8 cellular contexts compared by ENCODE assay signal in genomic region chr9:114503522-114504340, GRCh38. TPM values are rescaled to one million over a fixed set of nuclear protein-coding genes. Genes with fewer than 3 reads are reported as not detected.
DNase-seq lines count a peak whose midpoint lies in the region; ATAC-seq and TF ChIP-seq lines count a peak whose summit lies in the region.

No MANE protein-coding gene starts in this region.

- H3K27me3 ChIP-seq in body of pancreas (no peaks in the 10 kb centered on the region), muscle layer of duodenum (ENCODE audit: low read depth, low read length) (no peaks in the 10 kb centered on the region), vagina (no peaks in the 10 kb centered on the region)

- peaks cover 30% of the 10 kb centered on the region for H3K4me1 Mint-ChIP-seq in stimulated activated naive CD8-positive, alpha-beta T cell treated with anti-CD3 and anti-CD28 coated beads, Interleukin-15, Interleukin-2, amounts not matched to agents 100 ng/mL and 50 ng/mL, for 24 hours (ENCODE audit: low read depth)

- WGBS in body of pancreas, 2 donors: 71 to 73% methylated on average over 17 to 18 of the region's 18 CpGs

- H3K9me3 ChIP-seq in body of pancreas (no peaks in the 10 kb centered on the region), muscle layer of duodenum (ENCODE audit: control insufficient read depth in 1 of 2, low read length in 2 of 2) (no peaks in the 10 kb centered on the region), vagina (no peaks in the 10 kb centered on the region)

- H3K27ac ChIP-seq in body of pancreas (peak overlapping the region; percentile 20 to 74 (median 62)), muscle layer of duodenum (ENCODE audit: low read length) (peak overlapping the region; percentile 92), vagina (peak overlapping the region; percentile 74)

- no peaks in the 10 kb centered on the region for H3K36me3 Mint-ChIP-seq in stimulated activated naive CD8-positive, alpha-beta T cell treated with anti-CD3 and anti-CD28 coated beads, Interleukin-15, Interleukin-2, amounts not matched to agents 100 ng/mL and 50 ng/mL, for 24 hours (ENCODE audit: low read depth)

- no peak for DNase-seq in stimulated activated naive CD8-positive, alpha-beta T cell treated with anti-CD3 and anti-CD28 coated beads, Interleukin-15, Interleukin-2, amounts not matched to agents 100 U/mL and 50 U/mL, for 24 hours
- no peak for DNase-seq in body of pancreas
- no peak for DNase-seq in vagina (ENCODE audit: extremely low spot score in 2 of 2)
- DNase-seq in glomerular visceral epithelial cell (ENCODE audit: extremely low spot score): no peak
- DNase-seq in occipital lobe (lab: John Stamatoyannopoulos, UW): no peak
- DNase-seq in dedifferentiated amniotic fluid mesenchymal stem cell (ENCODE audit: extremely low spot score): no peak

- TF ChIP-seq POLR2A in body of pancreas (IDR thresholded peaks at IDR 0.05): no peak
- TF ChIP-seq POLR2A in vagina (IDR thresholded peaks at IDR 0.05): no peak

- peak overlapping the region; percentile 30 for H3K27ac Mint-ChIP-seq in stimulated activated naive CD8-positive, alpha-beta T cell treated with anti-CD3 and anti-CD28 coated beads, Interleukin-15, Interleukin-2, amounts not matched to agents 100 ng/mL and 50 ng/mL, for 24 hours

- H3K4me3 Mint-ChIP-seq in stimulated activated naive CD8-positive, alpha-beta T cell treated with anti-CD3 and anti-CD28 coated beads, Interleukin-15, Interleukin-2, amounts not matched to agents 100 ng/mL and 50 ng/mL, for 24 hours: peak overlapping the region; percentile 63

- H3K9me3 Mint-ChIP-seq in stimulated activated naive CD8-positive, alpha-beta T cell treated with anti-CD3 and anti-CD28 coated beads, Interleukin-15, Interleukin-2, amounts not matched to agents 100 ng/mL and 50 ng/mL, for 24 hours: no peaks in the 10 kb centered on the region

- H3K4me3 ChIP-seq in body of pancreas: peak overlapping the region in 1 of 2 donors; percentile 68
- peak overlapping the region; percentile 56 to 65 for H3K4me3 ChIP-seq in muscle layer of duodenum (ENCODE audit: low read depth in 1 of 2, low read length in 2 of 2)
- H3K4me3 ChIP-seq in vagina: peak overlapping the region; percentile 75 to 85

- intact Hi-C loops in body of pancreas (cut with DNase I) (no loop called here), vagina (cut with DNase I) (no loop called here)

- H3K36me3 ChIP-seq in body of pancreas (replicated peaks in 1 of 2; ENCODE audit: insufficient read depth in 1 of 2, low read depth in 2 of 2) (no peaks in the 10 kb centered on the region), muscle layer of duodenum (ENCODE audit: control insufficient read depth in 1 of 2, insufficient read depth in 2 of 2, low read length in 2 of 2) (no peaks in the 10 kb centered on the region), vagina (no peaks in the 10 kb centered on the region)

- peaks cover 29% of the 10 kb centered on the region for H3K27me3 Mint-ChIP-seq in stimulated activated naive CD8-positive, alpha-beta T cell treated with anti-CD3 and anti-CD28 coated beads, Interleukin-15, Interleukin-2, amounts not matched to agents 100 ng/mL and 50 ng/mL, for 24 hours

- TF ChIP-seq CTCF in body of pancreas (IDR thresholded peaks at IDR 0.05) (no peak), vagina (IDR thresholded peaks at IDR 0.05) (no peak)

- peaks cover 40% of the 10 kb centered on the region for H3K4me1 ChIP-seq in body of pancreas
- H3K4me1 ChIP-seq in muscle layer of duodenum (ENCODE audit: control insufficient read depth in 1 of 2, insufficient read depth in 2 of 2, low read length in 2 of 2): peaks cover 12 to 26% of the 10 kb centered on the region in 2 donors
- peaks cover 28% of the 10 kb centered on the region for H3K4me1 ChIP-seq in vagina

- ATAC-seq in stimulated activated naive CD8-positive, alpha-beta T cell treated with anti-CD3 and anti-CD28 coated beads, Interleukin-15, Interleukin-2, amounts not matched to agents 100 U/mL and 50 U/mL, for 24 hours: no peak
- no peak for ATAC-seq in body of pancreas

RNA-seq across cellular contexts. Expression of gene WHRN, which starts 1.5 kb away (rescaled TPM):
- 10 to 100 TPM; 13.5 to 15.6 TPM for total RNA-seq in body of pancreas
- total RNA-seq in vagina: 9.1 TPM
- 0.94 TPM for total RNA-seq in occipital lobe
